ENCODE assay signal across 16 cellular contexts in genomic region chr1:46556822-46557221, GRCh38. TPM values are rescaled to one million over a fixed set of nuclear protein-coding genes. Genes with fewer than 3 reads are reported as not detected.
DNase-seq lines count a peak whose midpoint lies in the region; ATAC-seq, FAIRE-seq and TF ChIP-seq lines count a peak whose summit lies in the region.
"Had no signal": no experiment of that assay in that cellular context is flagged by ENCODE, and none has a peak within 500 bp of the region (broad histone marks: within the 10 kb centered on the region; RNA-seq: fewer than 3 reads in every experiment).

No MANE protein-coding gene starts in this region.

- intact Hi-C loops in K562 (cut with micrococcal nuclease) = loop anchor here (5.0 kb wide), 2 partner anchors 65 to 165 kb away; no protein-coding TSS in a partner anchor

- H3K4me2 ChIP-seq in K562 (ENCODE audit: insufficient read depth, low read length) = no peak overlapping the region

- H3K27me3 ChIP-seq in K562 (ENCODE audit: control insufficient read depth in 2 of 2, insufficient read depth in 2 of 2, low read length in 2 of 2) (peaks cover 2 to 7% of the 10 kb centered on the region in 2 experiments; a peak in 3 of 5 replicates), lung (ENCODE audit: control insufficient read depth, insufficient read depth) (no peaks in the 10 kb centered on the region)
- H3K27me3 ChIP-seq: vagina had no signal

- H3K4me1 ChIP-seq in K562 (replicated peaks in 1 of 2; ENCODE audit: control insufficient read depth in 2 of 2, insufficient read depth in 2 of 2, low read length in 2 of 2) (peaks cover 6 to 13% of the 10 kb centered on the region in 2 experiments; a peak in 3 of 5 replicates), lung (ENCODE audit: control insufficient read depth in 2 of 2, insufficient read depth in 2 of 2, low read length in 2 of 2) (peaks cover 0 to 2% of the 10 kb centered on the region in 2 donors)
- H3K4me1 ChIP-seq: vagina had no signal

- FAIRE-seq in K562 (lab: Jason Lieb, UNC) = peak; percentile 63

- H4K20me1 ChIP-seq in K562 (replicated peaks; ENCODE audit: control insufficient read depth, insufficient read depth, low read length) = no peaks in the 10 kb centered on the region; the same call in 1 of the 2 replicates

- in situ Hi-C loops in K562 (cut with MboI) = no loop called here

- ATAC-seq in K562 (peak; percentile 53), lung (ENCODE audit: insufficient read depth, low FRiP score) (peak; percentile 41), GM21825 (IDR thresholded peaks at IDR 0.05; ENCODE audit: unreplicated experiment) (no peak), HG03521 (IDR thresholded peaks at IDR 0.05; ENCODE audit: unreplicated experiment) (no peak)

- WGBS in K562 (ENCODE audit: insufficient coverage, low coverage, missing lambda C conversion rate) = 17% methylated on average over 3 of the region's 3 CpGs
- 70 to 81% methylated on average over 3 of the region's 3 CpGs for WGBS in lung, 2 donors

- CTCF ChIA-PET in K562 (lab: Yijun Ruan, JAX; ENCODE audit: low intra/inter-chr PET ratio) = interaction anchor here (0.7 kb wide), 1 partner anchor 70 kb away, joined by 3 read pairs; no protein-coding TSS in a partner anchor

- H3K36me3 Mint-ChIP-seq in progenitor cell of endocrine pancreas (ENCODE audit: insufficient read depth) = peaks cover 3% of the 10 kb centered on the region
- H3K36me3 Mint-ChIP-seq: activated naive CD8-positive, alpha-beta T cell treated with anti-CD3 and anti-CD28 coated beads for 36 hours had no signal

- no peak overlapping the region for H3K4me3 Mint-ChIP-seq in progenitor cell of endocrine pancreas (ENCODE audit: low read depth)
- H3K4me3 Mint-ChIP-seq: activated naive CD8-positive, alpha-beta T cell treated with anti-CD3 and anti-CD28 coated beads for 36 hours; HFFc6 had no signal

- no peak for TF ChIP-seq EP300 in K562 (IDR thresholded peaks at IDR 0.05; ENCODE audit: low read length)

- POLR2A ChIA-PET in K562 (lab: Yijun Ruan, JAX) = no interaction called here

- TF ChIP-seq CTCF in K562 (IDR thresholded peaks at IDR 0.05 in 2 of 3, conservative IDR thresholded peaks at IDR 0.05 in 1 of 3; ENCODE audit: insufficient read depth in 2 of 3, low read depth in 1 of 3, low read length in 3 of 3) (peak; percentile 5 to 51 (median 27); a peak in 3 of 6 replicates), lung (IDR thresholded peaks at IDR 0.05; ENCODE audit: control extremely low read depth, extremely low read depth) (no peak), progenitor cell of endocrine pancreas (IDR thresholded peaks at IDR 0.05; ENCODE audit: unreplicated experiment) (no peak)

- H3K4me1 Mint-ChIP-seq in progenitor cell of endocrine pancreas (ENCODE audit: low read depth) = no peaks in the 10 kb centered on the region
- H3K4me1 Mint-ChIP-seq: activated naive CD8-positive, alpha-beta T cell treated with anti-CD3 and anti-CD28 coated beads for 36 hours had no signal

- no peaks in the 10 kb centered on the region for H3K9me3 Mint-ChIP-seq in progenitor cell of endocrine pancreas (ENCODE audit: low read depth)
- H3K9me3 Mint-ChIP-seq: activated naive CD8-positive, alpha-beta T cell treated with anti-CD3 and anti-CD28 coated beads for 36 hours; HFFc6 had no signal

- H3K27ac Mint-ChIP-seq in progenitor cell of endocrine pancreas = no peak overlapping the region
- H3K27ac Mint-ChIP-seq: activated naive CD8-positive, alpha-beta T cell treated with anti-CD3 and anti-CD28 coated beads for 36 hours; HFFc6 had no signal

- H3K9ac ChIP-seq in K562 (ENCODE audit: insufficient read depth in 1 of 2, low read depth in 2 of 2, low read length in 2 of 2) = no peak overlapping the region

- H3K9me3 ChIP-seq in K562 (replicated peaks; ENCODE audit: control insufficient read depth, insufficient read depth, low read depth, low read length) (no peaks in the 10 kb centered on the region), lung (ENCODE audit: control insufficient read depth in 2 of 2, insufficient read depth in 1 of 2, low read length in 1 of 2) (peaks cover 0 to under 1% of the 10 kb centered on the region in 2 donors)
- H3K9me3 ChIP-seq: vagina had no signal

- H3K27ac ChIP-seq in K562 (ENCODE audit: extremely low read depth, low read depth, low read length) (no peak overlapping the region), lung (ENCODE audit: low read depth in 1 of 2, low read length in 1 of 2) (no peak overlapping the region)
- H3K27ac ChIP-seq: vagina had no signal

- no TSS peak for BruUV-seq in K562 (replicated peaks; lab: Mats Ljungman, UMichigan)

- H2AFZ ChIP-seq in K562 (ENCODE audit: low read depth, low read length) = no peak overlapping the region

- TF ChIP-seq RAD21 in K562 (CRISPR knock-in tag; conservative IDR thresholded peaks at IDR 0.05 in 1 of 2, IDR thresholded peaks at IDR 0.05 in 1 of 2) = peak in 1 of 2 experiments; percentile 37; a peak in 2 of 4 replicates

- no peak overlapping the region for H3K4me3 ChIP-seq in K562
- H3K4me3 ChIP-seq in lung = no peak overlapping the region
- H3K4me3 ChIP-seq: vagina had no signal

- H3K36me3 ChIP-seq in K562 (ENCODE audit: control insufficient read depth, insufficient read depth, low read length) (peaks cover 6% of the 10 kb centered on the region; the same call in 1 of the 3 replicates), lung (ENCODE audit: control insufficient read depth in 2 of 2, insufficient read depth in 2 of 2, low read length in 2 of 2) (peaks cover 7 to 28% of the 10 kb centered on the region in 2 donors)

- H3K27me3 Mint-ChIP-seq in progenitor cell of endocrine pancreas = peaks cover 11% of the 10 kb centered on the region
- H3K27me3 Mint-ChIP-seq: activated naive CD8-positive, alpha-beta T cell treated with anti-CD3 and anti-CD28 coated beads for 36 hours had no signal

- DNase-seq in DMS153 treated with DMSO at 0.1 percent for 48 hours (lab: John Stamatoyannopoulos, UW; ENCODE audit: unreplicated experiment) (peak; percentile 37), LoVo (ENCODE audit: low spot score) (peak; percentile 40), K562 (ENCODE audit: extremely low read depth in 1 of 4, low spot score in 3 of 4) (no peak), lung (ENCODE audit: low spot score) (no peak), RPMI8226 (no peak), progenitor cell of endocrine pancreas (ENCODE audit: low spot score, unreplicated experiment) (no peak)
- DNase-seq: activated CD4-positive, CD25-positive, alpha-beta regulatory T cell treated with anti-CD3 and anti-CD28 coated beads, Interleukin-2, amount 50 U/mL, for 72 hours; activated naive CD8-positive, alpha-beta T cell treated with anti-CD3 and anti-CD28 coated beads for 36 hours; HFFc6; NCI-H1417 treated with DMSO at 0.1 percent for 48 hours had no signal

- H3K79me2 ChIP-seq in K562 (ENCODE audit: control insufficient read depth, insufficient read depth, low read length) = no peaks in the 10 kb centered on the region

- no peak for TF ChIP-seq POLR2A in K562 (conservative IDR thresholded peaks at IDR 0.05)

- peaks cover 3% of the 10 kb centered on the region for H3K9me1 ChIP-seq in K562 (ENCODE audit: control insufficient read depth, insufficient read depth, low read length)

RNA-seq across cellular contexts. Expression of gene KNCN, which starts 5.4 kb away (rescaled TPM):
- total RNA-seq in K562 (2011; cell fraction: chromatin; rRNA removed; ENCODE audit: low replicate concordance) = not detected in 2 replicates
- not detected in 2 replicates for total RNA-seq in K562 (2011; cell fraction: nucleolus; rRNA removed)
- total RNA-seq in K562 (2011; cell fraction: nucleoplasm; rRNA removed) = not detected in 2 replicates
- total RNA-seq in K562 (2014; rRNA removed) (not detected in 2 replicates), K562 (2014; rRNA removed; fragmentation: Illumina TruSeq; extraction: Trizol) (not detected in 2 replicates), K562 (2015; rRNA removed; fragmentation: Illumina TruSeq; extraction: Trizol) (not detected in 2 replicates), K562 (2021) (not detected in 2 replicates), lung (under 1 TPM in 1 of 2 donors, not detected in 1; 0.09 TPM), progenitor cell of endocrine pancreas (not detected in 2 replicates)
- polyA plus RNA-seq in K562 (2011; rRNA removed) (not detected in 2 replicates), K562 (2014; fragmentation: Illumina TruSeq; extraction: Trizol) (not detected in 2 replicates), K562 (2014; fragmentation: Nextera tagmentation; extraction: Ambion mirVana) (not detected), K562 (2014; rRNA removed) (not detected in 2 replicates), lung (under 1 TPM in 1 of 2 donors, not detected in 1; 0.01 TPM)
- not detected in 2 replicates for polyA plus RNA-seq in K562 (2011; cell fraction: cytosol; rRNA removed)
- not detected in 2 replicates for polyA plus RNA-seq in K562 (2011; cell fraction: nucleus; rRNA removed)
- not detected in 2 replicates for polyA plus RNA-seq in K562 (2012)
- not detected in 2 replicates for polyA minus RNA-seq in K562 (2011; rRNA and poly(A)+ RNA removed)
- not detected in 2 replicates for polyA minus RNA-seq in K562 (2011; cell fraction: cytosol; rRNA and poly(A)+ RNA removed)
- not detected in 2 replicates for polyA minus RNA-seq in K562 (2011; cell fraction: nucleus; rRNA and poly(A)+ RNA removed)
- total RNA-seq: activated naive CD8-positive, alpha-beta T cell treated with anti-CD3 and anti-CD28 coated beads for 36 hours; HFFc6; liver; OCI-LY7; posterior vena cava; vagina had no signal
- polyA plus RNA-seq: liver had no signal

RNA-seq across cellular contexts. Expression of gene MKNK1, which starts 47.2 kb away (rescaled TPM):
- 86.6 and 98.9 TPM in 2 replicates for total RNA-seq in K562 (2011; cell fraction: chromatin; rRNA removed; ENCODE audit: low replicate concordance)
- 51.6 and 57.7 TPM in 2 replicates for total RNA-seq in K562 (2011; cell fraction: nucleolus; rRNA removed)
- total RNA-seq in K562 (2011; cell fraction: nucleoplasm; rRNA removed) = 71.6 and 91.8 TPM in 2 replicates
- total RNA-seq in K562 (2014; rRNA removed) (27.7 and 33.3 TPM in 2 replicates), K562 (2014; rRNA removed; fragmentation: Illumina TruSeq; extraction: Trizol) (43.7 and 49.4 TPM in 2 replicates), K562 (2015; rRNA removed; fragmentation: Illumina TruSeq; extraction: Trizol) (33.7 and 42.9 TPM in 2 replicates), K562 (2021) (36.5 and 41.7 TPM in 2 replicates), lung (10 to 100 TPM; 51.4 to 83.5 TPM), progenitor cell of endocrine pancreas (29.3 and 31.9 TPM in 2 replicates)
- polyA plus RNA-seq in K562 (2011; rRNA removed) (45.0 and 45.8 TPM in 2 replicates), K562 (2014; fragmentation: Illumina TruSeq; extraction: Trizol) (40.4 and 42.1 TPM in 2 replicates), K562 (2014; fragmentation: Nextera tagmentation; extraction: Ambion mirVana) (10 to 100 TPM; 44.7 to 46.0 TPM), K562 (2014; rRNA removed) (50.8 and 51.3 TPM in 2 replicates), lung (10 to 100 TPM; 29.4 to 74.2 TPM)
- polyA plus RNA-seq in K562 (2011; cell fraction: cytosol; rRNA removed) = 34.7 and 38.1 TPM in 2 replicates
- polyA plus RNA-seq in K562 (2011; cell fraction: nucleus; rRNA removed) = 76.4 and 85.8 TPM in 2 replicates
- polyA plus RNA-seq in K562 (2012) = 42.0 and 54.6 TPM in 2 replicates
- polyA minus RNA-seq in K562 (2011; rRNA and poly(A)+ RNA removed) = 52.4 and 53.2 TPM in 2 replicates
- 22.3 and 25.4 TPM in 2 replicates for polyA minus RNA-seq in K562 (2011; cell fraction: cytosol; rRNA and poly(A)+ RNA removed)
- 22.1 and 30.1 TPM in 2 replicates for polyA minus RNA-seq in K562 (2011; cell fraction: nucleus; rRNA and poly(A)+ RNA removed)

RNA-seq across cellular contexts. Expression of gene MOB3C, which starts 59.8 kb away (rescaled TPM):
- total RNA-seq in K562 (2011; cell fraction: chromatin; rRNA removed; ENCODE audit: low replicate concordance) = 7.4 and 16.2 TPM in 2 replicates
- total RNA-seq in K562 (2011; cell fraction: nucleolus; rRNA removed) = 8.8 and 9.8 TPM in 2 replicates
- total RNA-seq in K562 (2011; cell fraction: nucleoplasm; rRNA removed) = 10.6 and 13.2 TPM in 2 replicates
- total RNA-seq in K562 (2014; rRNA removed) (3.6 and 3.7 TPM in 2 replicates), K562 (2014; rRNA removed; fragmentation: Illumina TruSeq; extraction: Trizol) (3.5 and 3.9 TPM in 2 replicates), K562 (2015; rRNA removed; fragmentation: Illumina TruSeq; extraction: Trizol) (3.5 and 3.6 TPM in 2 replicates), K562 (2021) (5.1 and 5.2 TPM in 2 replicates), lung (10 to 100 TPM; 15.1 to 28.7 TPM), progenitor cell of endocrine pancreas (5.5 and 5.6 TPM in 2 replicates)
- polyA plus RNA-seq in K562 (2011; rRNA removed) (6.2 and 7.5 TPM in 2 replicates), K562 (2014; fragmentation: Illumina TruSeq; extraction: Trizol) (4.4 and 4.9 TPM in 2 replicates), K562 (2014; fragmentation: Nextera tagmentation; extraction: Ambion mirVana) (1 to 10 TPM; 1.0 to 1.1 TPM), K562 (2014; rRNA removed) (3.4 and 4.1 TPM in 2 replicates), lung (10 to 100 TPM; 10.6 to 17.9 TPM)
- polyA plus RNA-seq in K562 (2011; cell fraction: cytosol; rRNA removed) = 5.6 and 13.3 TPM in 2 replicates
- 7.5 and 12.5 TPM in 2 replicates for polyA plus RNA-seq in K562 (2011; cell fraction: nucleus; rRNA removed)
- polyA plus RNA-seq in K562 (2012) = 4.0 and 5.9 TPM in 2 replicates
- polyA minus RNA-seq in K562 (2011; rRNA and poly(A)+ RNA removed) = 4.9 and 6.6 TPM in 2 replicates
- polyA minus RNA-seq in K562 (2011; cell fraction: cytosol; rRNA and poly(A)+ RNA removed) = 2.3 and 4.8 TPM in 2 replicates
- 5.4 and 6.3 TPM in 2 replicates for polyA minus RNA-seq in K562 (2011; cell fraction: nucleus; rRNA and poly(A)+ RNA removed)

Comparison
In these comparisons a context has a peak if more than half of its experiments do, and no peak if none do; other contexts are left out.
1. DNase-seq: peak in DMS153 treated with DMSO at 0.1 percent for 48 hours (single experiment) and LoVo (single experiment); none in K562 (0 of 4), lung (single experiment), RPMI8226 (single experiment) and progenitor cell of endocrine pancreas (single experiment).
2. ATAC-seq: peak in K562 (single experiment) and lung (single experiment); none in GM21825 (single experiment) and HG03521 (single experiment).
3. CTCF ChIP-seq: peak in K562 (3 of 3); none in lung (single experiment) and progenitor cell of endocrine pancreas (single experiment).